Comparison of ENCODE assay signal across 8 cellular contexts in the genomic region with DNA sequence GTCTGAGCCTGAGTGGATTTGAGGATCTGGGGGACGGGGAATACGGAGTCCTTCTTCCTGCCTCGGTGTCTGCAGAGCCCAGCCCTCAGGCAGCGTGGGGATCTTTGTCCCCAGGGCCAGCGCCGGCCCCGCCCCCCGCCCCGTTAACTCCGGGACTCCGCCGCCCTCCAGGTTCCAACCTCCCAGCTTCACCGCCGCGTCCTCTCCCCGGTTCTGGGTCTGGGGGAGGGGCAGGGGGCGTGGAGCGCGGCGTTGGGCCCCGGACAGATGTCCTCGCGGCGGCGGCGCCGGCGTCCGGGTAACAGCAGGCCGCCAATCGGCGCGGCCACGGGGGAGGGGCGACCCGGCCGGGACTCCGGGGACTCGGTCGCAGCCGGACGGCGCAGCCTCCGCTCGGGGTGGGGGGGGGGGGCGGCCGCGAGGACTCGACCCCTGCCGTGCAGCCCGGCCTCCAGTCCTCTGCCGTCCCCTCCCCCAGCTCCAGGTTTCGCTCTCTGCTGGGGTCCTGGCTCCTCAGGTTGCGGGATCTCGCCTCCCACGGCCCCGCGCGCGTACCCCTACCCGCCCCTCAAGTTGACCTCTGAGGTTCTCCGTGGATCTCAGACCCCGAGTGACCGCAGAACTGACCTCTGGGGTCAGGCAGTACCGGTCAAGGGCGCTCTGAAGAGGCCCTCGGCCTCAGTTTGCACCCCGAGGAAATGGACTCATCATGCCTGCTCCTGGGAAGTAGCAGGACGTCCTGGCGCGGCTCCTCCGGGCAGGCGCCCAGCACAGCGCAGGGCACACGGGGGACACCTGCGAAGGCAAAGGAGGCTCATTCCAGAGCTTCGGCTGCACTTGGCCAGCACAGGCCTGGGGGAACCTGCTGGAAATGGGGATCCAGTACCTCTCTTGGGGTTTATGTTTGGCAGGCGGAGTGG. TPM values are rescaled to one million over a fixed set of nuclear protein-coding genes. Genes with fewer than 3 reads are reported as not detected.
DNase-seq lines count a peak whose midpoint lies in the region; ATAC-seq, FAIRE-seq and TF ChIP-seq lines count a peak whose summit lies in the region.

No MANE protein-coding gene starts in this region.

- H3K9me3 ChIP-seq in H9 (ENCODE audit: control insufficient read depth, low read depth, low read length) (no peaks in the 10 kb centered on the region), astrocyte (ENCODE audit: insufficient read depth, low read depth, low read length) (no peaks in the 10 kb centered on the region), small intestine (ENCODE audit: control insufficient read depth, low read depth) (no peaks in the 10 kb centered on the region)

- H2BK120ac ChIP-seq in H9 (ENCODE audit: low read depth, low read length, poor library complexity, severe bottlenecking): no peak overlapping the region

- DNase-seq in H9 (peak; percentile 41), astrocyte (ENCODE audit: low read depth) (no peak), iPS-NIHi11 (ENCODE audit: low spot score) (peak; percentile 43), small intestine (peak; percentile 20)
- DNase-seq in stimulated activated CD8-positive, alpha-beta memory T cell treated with anti-CD3 and anti-CD28 coated beads, Interleukin-4, amount 100 ng/mL, for 48 hours: no peak

- FAIRE-seq in astrocyte (lab: Jason Lieb, UNC): no peak
- FAIRE-seq in small intestine (lab: Jason Lieb, UNC): no peak

- H3K4me1 Mint-ChIP-seq in H9 (peaks cover 6 to 24% of the 10 kb centered on the region in 2 experiments), astrocyte (ENCODE audit: low read depth, unreplicated experiment) (no peaks in the 10 kb centered on the region)

- no peak overlapping the region for H2BK20ac ChIP-seq in H9 (ENCODE audit: low read depth, low read length, poor library complexity, severe bottlenecking)

- TF ChIP-seq CTCF in H9 (conservative IDR thresholded peaks at IDR 0.05) (no peak), astrocyte (IDR thresholded peaks at IDR 0.05; ENCODE audit: insufficient read depth, low read depth, low read length) (no peak)

- no peak overlapping the region for H2AK5ac ChIP-seq in H9 (ENCODE audit: insufficient read length, low read length)

- no peak overlapping the region for H3K4ac ChIP-seq in H9 (ENCODE audit: low read depth, low read length)

- H4K5ac ChIP-seq in H9 (ENCODE audit: insufficient read length, low read depth, low read length): no peak overlapping the region

- no peak overlapping the region for H3K18ac ChIP-seq in H9 (ENCODE audit: insufficient read length, low read depth, low read length)

- ATAC-seq in HG03280 (IDR thresholded peaks at IDR 0.05; ENCODE audit: unreplicated experiment) (no peak), GM21515 (IDR thresholded peaks at IDR 0.05; ENCODE audit: unreplicated experiment) (no peak), GM21526 (IDR thresholded peaks at IDR 0.05; ENCODE audit: low FRiP score, unreplicated experiment) (no peak)

- H4K8ac ChIP-seq in H9 (replicated peaks; ENCODE audit: insufficient read length, low read depth, low read length): no peak overlapping the region

- H3K4me2 ChIP-seq in H9 (ENCODE audit: insufficient read depth, insufficient read length, low read length) (peak overlapping the region; percentile 48), astrocyte (ENCODE audit: low read length) (peak overlapping the region; percentile 86)

- H3K27me3 ChIP-seq in H9 (ENCODE audit: insufficient read depth, low read length) (peaks cover 49% of the 10 kb centered on the region; the same call in 1 of the 2 replicates), astrocyte (ENCODE audit: insufficient read depth, low read length) (peaks cover 18% of the 10 kb centered on the region), small intestine (ENCODE audit: control insufficient read depth in 2 of 2, insufficient read depth in 2 of 2, low read length in 2 of 2) (peaks cover 35 to 43% of the 10 kb centered on the region in 2 donors)

- no peak overlapping the region for H2BK5ac ChIP-seq in H9 (ENCODE audit: insufficient read length, low read length)

- no peak overlapping the region for H2AFZ ChIP-seq in H9 (ENCODE audit: low read length)
- H2AFZ ChIP-seq in astrocyte (ENCODE audit: low read depth, low read length): peak overlapping the region; percentile 63

- no peak overlapping the region for H3K27ac ChIP-seq in H9 (ENCODE audit: insufficient read length, low read depth, low read length)
- H3K27ac ChIP-seq in astrocyte (ENCODE audit: low read depth, low read length): no peak overlapping the region
- H3K27ac ChIP-seq in small intestine (ENCODE audit: low read depth in 1 of 2, low read length in 1 of 2): no peak overlapping the region

- no peak overlapping the region for H3T11ph ChIP-seq in H9 (ENCODE audit: low read length)

- H3K23ac ChIP-seq in H9 (ENCODE audit: insufficient read length, low read depth, low read length): no peak overlapping the region

- no peak overlapping the region for H3K9ac ChIP-seq in H9 (ENCODE audit: extremely low read depth, insufficient read length, low read length)
- peak overlapping the region; percentile 55 for H3K9ac ChIP-seq in astrocyte (ENCODE audit: low read length)

- H3K36me3 ChIP-seq in astrocyte (ENCODE audit: insufficient read depth, low read length): no peaks in the 10 kb centered on the region
- H3K36me3 ChIP-seq in small intestine (ENCODE audit: control insufficient read depth in 2 of 2, insufficient read depth in 2 of 2, low read length in 2 of 2): no peaks in the 10 kb centered on the region

- no peaks in the 10 kb centered on the region for H3K4me1 ChIP-seq in H9 (ENCODE audit: insufficient read depth, low read length)
- H3K4me1 ChIP-seq in astrocyte (ENCODE audit: insufficient read depth, low read length): peaks cover 19% of the 10 kb centered on the region
- peaks cover 0 to 2% of the 10 kb centered on the region in 2 donors for H3K4me1 ChIP-seq in small intestine (ENCODE audit: control insufficient read depth in 2 of 2, insufficient read depth in 1 of 2, low read depth in 1 of 2, low read length in 1 of 2)

- no peak overlapping the region for H2BK12ac ChIP-seq in H9 (ENCODE audit: insufficient read length, low read depth, low read length)

- H4K20me1 ChIP-seq in H9 (ENCODE audit: control insufficient read depth, insufficient read depth, insufficient read length): no peaks in the 10 kb centered on the region
- H4K20me1 ChIP-seq in astrocyte (ENCODE audit: insufficient read depth, low read length): peaks cover 16% of the 10 kb centered on the region

- H3K79me1 ChIP-seq in H9 (ENCODE audit: insufficient read depth, low read depth, low read length, poor library complexity, severe bottlenecking): no peaks in the 10 kb centered on the region

- H3K9me3 Mint-ChIP-seq in H9: no peaks in the 10 kb centered on the region
- H3K9me3 Mint-ChIP-seq in astrocyte (ENCODE audit: unreplicated experiment): no peaks in the 10 kb centered on the region

- H4K91ac ChIP-seq in H9 (ENCODE audit: insufficient read length, low read depth, low read length): no peak overlapping the region

- H3K79me2 ChIP-seq in H9 (ENCODE audit: insufficient read depth, low read length) (no peaks in the 10 kb centered on the region), astrocyte (ENCODE audit: insufficient read depth, low read length) (no peaks in the 10 kb centered on the region)

- WGBS in H9 (ENCODE audit: extremely low coverage, insufficient read length, low lambda C conversion rate): no CpG with 5 or more reads among the region's 78 CpGs
- 15 to 20% (median 17%) methylated on average over 32 to 78 of the region's 78 CpGs for WGBS in small intestine, 3 donors

- H3K14ac ChIP-seq in H9 (ENCODE audit: insufficient read depth, low read length): no peak overlapping the region

- H3K27me3 Mint-ChIP-seq in H9 (ENCODE audit: low read depth): peaks cover 74% of the 10 kb centered on the region
- H3K27me3 Mint-ChIP-seq in astrocyte (ENCODE audit: low read depth, unreplicated experiment): peaks cover 7% of the 10 kb centered on the region

- H3K27ac Mint-ChIP-seq in H9 (no peak overlapping the region), astrocyte (ENCODE audit: unreplicated experiment) (peak overlapping the region; percentile 41)

- H3K4me3 ChIP-seq in astrocyte (ENCODE audit: insufficient read depth, low read depth, low read length): peak overlapping the region; percentile 57
- peak overlapping the region; percentile 23 to 27 for H3K4me3 ChIP-seq in small intestine (ENCODE audit: low read depth in 1 of 2, low read length in 2 of 2)

- H3K4me3 Mint-ChIP-seq in H9: peak overlapping the region; percentile 30 to 81; a peak in 4 of 5 replicates
- H3K4me3 Mint-ChIP-seq in astrocyte (ENCODE audit: unreplicated experiment): peak overlapping the region; percentile 77

- H3K36me3 Mint-ChIP-seq in H9 (ENCODE audit: insufficient read depth in 1 of 3, low read depth in 3 of 3): no peaks in the 10 kb centered on the region
- no peaks in the 10 kb centered on the region for H3K36me3 Mint-ChIP-seq in astrocyte (ENCODE audit: low read depth, unreplicated experiment)

- no peak overlapping the region for H2BK15ac ChIP-seq in H9 (ENCODE audit: low read depth, low read length)

- H3K56ac ChIP-seq in H9 (ENCODE audit: insufficient read length, low read depth, low read length): no peak overlapping the region

- H3K23me2 ChIP-seq in H9 (ENCODE audit: insufficient read length, low read depth, low read length, poor library complexity, severe bottlenecking): peaks cover 20% of the 10 kb centered on the region

RNA-seq across cellular contexts. Expression of gene ELFN1, which starts 2.3 kb away (rescaled TPM):
- total RNA-seq in H9 (2021) (3.7 and 4.0 TPM in 2 replicates), astrocyte (18.0 and 19.7 TPM in 2 replicates)
- polyA plus RNA-seq in small intestine: 1 to 10 TPM in 1 of 3 donors, not detected in 2; 2.0 TPM

Comparison
In these comparisons a context has a peak if more than half of its experiments do, and no peak if none do; other contexts are left out.
1. DNase-seq: peak in H9 (single experiment), iPS-NIHi11 (single experiment) and small intestine (single experiment); none in astrocyte (single experiment) and stimulated activated CD8-positive, alpha-beta memory T cell treated with anti-CD3 and anti-CD28 coated beads, Interleukin-4, amount 100 ng/mL, for 48 hours (single experiment).